ENCODE assay signal across 27 cellular contexts in the genomic region with DNA sequence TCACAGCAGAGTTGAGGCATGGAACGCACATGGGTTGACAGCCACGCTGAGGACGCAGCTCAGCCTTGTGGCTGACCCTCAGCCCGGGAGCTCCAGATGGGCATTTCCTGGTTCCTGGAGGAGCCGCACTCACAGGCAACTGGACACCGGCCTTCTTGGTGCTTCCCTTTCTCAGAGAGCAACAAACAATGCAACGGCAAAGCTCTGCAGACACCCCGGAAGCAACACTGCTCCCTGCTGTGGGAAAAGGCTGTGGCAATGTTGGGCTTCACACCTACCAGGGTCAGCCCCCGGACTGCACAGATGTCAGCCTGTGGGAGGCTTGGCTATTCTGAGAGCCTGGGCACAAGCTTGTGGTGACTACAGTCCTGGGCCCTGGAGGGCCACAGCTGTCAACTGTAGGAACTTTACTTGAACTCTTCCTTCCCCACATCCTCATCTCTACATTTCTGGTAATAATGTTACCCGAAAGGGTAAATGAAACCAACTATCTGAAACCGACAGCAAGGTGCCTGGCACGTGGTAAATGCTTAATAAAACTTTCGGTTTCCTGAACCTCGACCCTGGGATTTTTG.
DNase-seq lines count a peak whose midpoint lies in the region; ATAC-seq and TF ChIP-seq lines count a peak whose summit lies in the region.
"Had no signal": no experiment of that assay in that cellular context is flagged by ENCODE, and none has a peak within 500 bp of the region (broad histone marks: within the 10 kb centered on the region; RNA-seq: fewer than 3 reads in every experiment).

No MANE protein-coding gene starts in this region.

- no peak overlapping the region for H2BK15ac ChIP-seq in neuronal stem cell (ENCODE audit: low read length)

- DNase-seq in DND-41 (peak; percentile 11), RPMI8226 (peak; percentile 23), neuronal stem cell (ENCODE audit: low spot score) (no peak)
- DNase-seq in stimulated activated naive CD4-positive, alpha-beta T cell treated with Interleukin-2 at 50 U/mL for 16 hours (lab: John Stamatoyannopoulos, UW) = no peak
- DNase-seq: AML-193; CD8-positive, alpha-beta memory T cell; DMS 273 treated with DMSO at 0.1 percent for 48 hours; DMS79 treated with DMSO at 0.1 percent for 48 hours; H9; KG1; NCI-H1092 treated with DMSO at 0.1 percent for 48 hours; NCI-H1436; NCI-H187 treated with DMSO at 0.1 percent for 48 hours; NCI-H2171 treated with DMSO at 0.1 percent for 48 hours; NCI-H345; NCI-H524; NCI-H748 treated with DMSO at 0.1 percent for 48 hours; PC-9; Right ventricle myocardium superior; T-cell had no signal

- H2BK12ac ChIP-seq in neuronal stem cell (ENCODE audit: low read length) = no peak overlapping the region

- H3K27ac ChIP-seq in DND-41 (ENCODE audit: low read length) (no peak overlapping the region), neuronal stem cell (replicated peaks; ENCODE audit: low read length) (no peak overlapping the region)
- H3K27ac ChIP-seq: A549, C4-2B, PC-9, SJSA1 had no signal

- no peak overlapping the region for H3K4me3 ChIP-seq in DND-41 (ENCODE audit: low read depth in 1 of 2, low read length in 2 of 2)
- no peak overlapping the region for H3K4me3 ChIP-seq in neuronal stem cell (ENCODE audit: low read length in 2 of 2)
- H3K4me3 ChIP-seq: A549, GM23338, PC-9, SJSA1 had no signal

- no peak overlapping the region for H4K8ac ChIP-seq in neuronal stem cell (ENCODE audit: low read depth, low read length)

- no peak overlapping the region for H3K4ac ChIP-seq in neuronal stem cell (ENCODE audit: low read length)

- H2AK5ac ChIP-seq in neuronal stem cell (ENCODE audit: low read depth, low read length) = no peak overlapping the region

- H4K91ac ChIP-seq in neuronal stem cell (ENCODE audit: low read depth, low read length, poor library complexity) = no peak overlapping the region

- no peak for TF ChIP-seq CTCF in DND-41 (IDR thresholded peaks at IDR 0.05; ENCODE audit: borderline replicate concordance, extremely low read depth, low read length, poor library complexity, severe bottlenecking)

- H3K4me1 ChIP-seq in DND-41 (ENCODE audit: insufficient read depth, low read length) (no peaks in the 10 kb centered on the region), neuronal stem cell (ENCODE audit: control insufficient read depth in 2 of 2, insufficient read depth in 1 of 2, low read depth in 1 of 2, low read length in 2 of 2) (peaks cover 0 to 8% of the 10 kb centered on the region in 2 donors)
- H3K4me1 ChIP-seq: A549, SJSA1 had no signal

- H3K9ac ChIP-seq in DND-41 (ENCODE audit: low read depth, low read length) (no peak overlapping the region), neuronal stem cell (ENCODE audit: low read depth, low read length, poor library complexity) (no peak overlapping the region)

- H3K79me1 ChIP-seq in neuronal stem cell (ENCODE audit: low read depth, low read length) = no peaks in the 10 kb centered on the region

- H3K9me3 ChIP-seq in DND-41 (ENCODE audit: insufficient read depth, low read length, severe bottlenecking) (no peaks in the 10 kb centered on the region), neuronal stem cell (replicated peaks in 1 of 2; ENCODE audit: control insufficient read depth in 2 of 2, insufficient read depth in 1 of 2, low read depth in 1 of 2, low read length in 2 of 2) (no peaks in the 10 kb centered on the region)
- H3K9me3 ChIP-seq: A549 had no signal

- no peaks in the 10 kb centered on the region for H4K20me1 ChIP-seq in DND-41 (ENCODE audit: insufficient read depth, low read length)

- peaks cover 6% of the 10 kb centered on the region for H3K27me3 ChIP-seq in DND-41 (ENCODE audit: insufficient read depth, low read length, poor library complexity)
- no peaks in the 10 kb centered on the region for H3K27me3 ChIP-seq in neuronal stem cell (ENCODE audit: control insufficient read depth in 3 of 3, insufficient read depth in 3 of 3, low read depth in 1 of 3, low read length in 3 of 3)
- H3K27me3 ChIP-seq: SJSA1 had no signal

- H2AFZ ChIP-seq in DND-41 (ENCODE audit: low read depth, low read length) = no peak overlapping the region
- no peak overlapping the region for H2AFZ ChIP-seq in neuronal stem cell (ENCODE audit: low read length)
- H2AFZ ChIP-seq: GM23338, PC-9 had no signal

- no peaks in the 10 kb centered on the region for H3K79me2 ChIP-seq in DND-41 (ENCODE audit: insufficient read depth, low read length)

- no peak for ATAC-seq in DND-41 (ENCODE audit: insufficient read depth, low read depth)
- ATAC-seq in HG02678 (IDR thresholded peaks at IDR 0.05; ENCODE audit: unreplicated experiment) = peak; percentile 39
- ATAC-seq in HG03439 (IDR thresholded peaks at IDR 0.05; ENCODE audit: unreplicated experiment) = no peak
- no peak for ATAC-seq in GM19467 (IDR thresholded peaks at IDR 0.05; ENCODE audit: unreplicated experiment)
- ATAC-seq: A549, GM23338, T-cell had no signal

- H3K4me2 ChIP-seq in DND-41 (ENCODE audit: insufficient read depth, low read length) (no peak overlapping the region), neuronal stem cell (ENCODE audit: insufficient read depth, low read length, poor library complexity, severe bottlenecking) (no peak overlapping the region)
- H3K4me2 ChIP-seq: A549, GM23338, PC-9 had no signal

- H3K14ac ChIP-seq in neuronal stem cell (ENCODE audit: low read length) = no peak overlapping the region

- no peaks in the 10 kb centered on the region for H3K36me3 ChIP-seq in DND-41 (ENCODE audit: insufficient read depth, low read length)
- no peaks in the 10 kb centered on the region for H3K36me3 ChIP-seq in neuronal stem cell (replicated peaks in 1 of 2; ENCODE audit: control insufficient read depth in 2 of 2, insufficient read depth in 2 of 2, low read length in 2 of 2)
- H3K36me3 ChIP-seq: SJSA1 had no signal

- peak overlapping the region; percentile 40 for H3K18ac ChIP-seq in neuronal stem cell (ENCODE audit: low read length)

- no peak overlapping the region for H3K23ac ChIP-seq in neuronal stem cell (ENCODE audit: low read depth, low read length, poor library complexity)

- WGBS in neuronal stem cell (ENCODE audit: extremely low coverage in 2 of 2, insufficient read length in 2 of 2, insufficient replicate concordance in 1 of 2), 2 donors = no CpG with 5 or more reads among the region's 14 CpGs

- H2BK120ac ChIP-seq in neuronal stem cell (ENCODE audit: low read depth, low read length) = no peak overlapping the region

- no peak overlapping the region for H2BK5ac ChIP-seq in neuronal stem cell (ENCODE audit: low read length)

Comparison
In these comparisons a context has a peak if more than half of its experiments do, and no peak if none do; other contexts are left out.
1. DNase-seq: peak in DND-41 (single experiment) and RPMI8226 (single experiment); none in neuronal stem cell (single experiment) and stimulated activated naive CD4-positive, alpha-beta T cell treated with Interleukin-2 at 50 U/mL for 16 hours (single experiment).